In genomic region chr2:202033317-202034248, GRCh38 we compare ENCODE assay signal across 7 cellular contexts. TPM values are rescaled to one million over a fixed set of nuclear protein-coding genes. Genes with fewer than 3 reads are reported as not detected.
DNase-seq lines count a peak whose midpoint lies in the region; ATAC-seq, FAIRE-seq and TF ChIP-seq lines count a peak whose summit lies in the region.

FZD7 (plus strand) TSS chr2:202033855; CDS start chr2:202034648, 793 bp downstream.

- H3K4me1 ChIP-seq in iPS-15b (ENCODE audit: control insufficient read depth, insufficient read depth, low read length), result peaks cover 7% of the 10 kb centered on the region

- H3K36me3 ChIP-seq in brain microvascular endothelial cell (replicated peaks) (no peaks in the 10 kb centered on the region), iPS-15b (ENCODE audit: control insufficient read depth, insufficient read depth, low read length) (peaks cover 35% of the 10 kb centered on the region)

- H3K9ac ChIP-seq in iPS-15b (ENCODE audit: low read depth, low read length), result peak within 1 kb of the TSS; percentile 98

- peak; percentile 46 for TF ChIP-seq CTCF in brain microvascular endothelial cell (IDR thresholded peaks at IDR 0.05; ENCODE audit: low read depth, low read length, missing control alignments)

- H3K4me3 ChIP-seq in brain microvascular endothelial cell (ENCODE audit: low read depth, low read length) (peak within 1 kb of the TSS; percentile 79), iPS-15b (ENCODE audit: low read depth, low read length) (peak within 1 kb of the TSS; percentile 96), skeletal muscle cell (ENCODE audit: low read depth, low read length) (peak within 1 kb of the TSS; percentile 78)

- ATAC-seq in HG02642 (IDR thresholded peaks at IDR 0.05; ENCODE audit: poor library complexity, unreplicated experiment), result peak; percentile 85

- peak; percentile 84 for DNase-seq in GM12892 (ENCODE audit: insufficient read length)
- DNase-seq in NCI-H1105 treated with DMSO at 0.1 percent for 48 hours (lab: John Stamatoyannopoulos, UW), result peak; percentile 69
- peak; percentile 90 for DNase-seq in UCSD-AML1 (lab: John Stamatoyannopoulos, UW; ENCODE audit: unreplicated experiment)
- peak; percentile 84 for DNase-seq in brain microvascular endothelial cell
- peak; percentile 79 for DNase-seq in skeletal muscle cell (ENCODE audit: low read depth)

- no peak; the same call in 1 of the 2 replicates for TF ChIP-seq POLR2A in GM12892 (IDR thresholded peaks at IDR 0.05; ENCODE audit: low read depth, low read length)

- peak within 1 kb of the TSS; percentile 76 for H3K27ac ChIP-seq in brain microvascular endothelial cell

- no peaks in the 10 kb centered on the region for H3K27me3 ChIP-seq in brain microvascular endothelial cell (replicated peaks)
- peaks cover 6% of the 10 kb centered on the region for H3K27me3 ChIP-seq in iPS-15b (ENCODE audit: control insufficient read depth, insufficient read depth, low read length)

- FAIRE-seq in GM12892 (lab: Jason Lieb, UNC), result peak; percentile 81

- H3K9me3 ChIP-seq in iPS-15b (ENCODE audit: control insufficient read depth, insufficient read depth, low read length), result no peaks in the 10 kb centered on the region

- in situ Hi-C loops in brain microvascular endothelial cell (cut with HindIII; ENCODE audit: low pct_ligation_motif_present, low sequenced_read_pairs), result no loop called here

RNA-seq across cellular contexts. Expression of gene FZD7, which starts in this region (rescaled TPM):
- 0.38 TPM for polyA plus RNA-seq in GM12892 (2012; ENCODE audit: missing spikeins)

Comparison
In these comparisons a context has a peak if more than half of its experiments do, and no peak if none do; other contexts are left out.
1. Peak in every context shown above with its lines: DNase-seq, ATAC-seq, H3K4me3 ChIP-seq and H3K27ac ChIP-seq.